Comparison of ENCODE assay signal across 1 cellular context in the genomic region with DNA sequence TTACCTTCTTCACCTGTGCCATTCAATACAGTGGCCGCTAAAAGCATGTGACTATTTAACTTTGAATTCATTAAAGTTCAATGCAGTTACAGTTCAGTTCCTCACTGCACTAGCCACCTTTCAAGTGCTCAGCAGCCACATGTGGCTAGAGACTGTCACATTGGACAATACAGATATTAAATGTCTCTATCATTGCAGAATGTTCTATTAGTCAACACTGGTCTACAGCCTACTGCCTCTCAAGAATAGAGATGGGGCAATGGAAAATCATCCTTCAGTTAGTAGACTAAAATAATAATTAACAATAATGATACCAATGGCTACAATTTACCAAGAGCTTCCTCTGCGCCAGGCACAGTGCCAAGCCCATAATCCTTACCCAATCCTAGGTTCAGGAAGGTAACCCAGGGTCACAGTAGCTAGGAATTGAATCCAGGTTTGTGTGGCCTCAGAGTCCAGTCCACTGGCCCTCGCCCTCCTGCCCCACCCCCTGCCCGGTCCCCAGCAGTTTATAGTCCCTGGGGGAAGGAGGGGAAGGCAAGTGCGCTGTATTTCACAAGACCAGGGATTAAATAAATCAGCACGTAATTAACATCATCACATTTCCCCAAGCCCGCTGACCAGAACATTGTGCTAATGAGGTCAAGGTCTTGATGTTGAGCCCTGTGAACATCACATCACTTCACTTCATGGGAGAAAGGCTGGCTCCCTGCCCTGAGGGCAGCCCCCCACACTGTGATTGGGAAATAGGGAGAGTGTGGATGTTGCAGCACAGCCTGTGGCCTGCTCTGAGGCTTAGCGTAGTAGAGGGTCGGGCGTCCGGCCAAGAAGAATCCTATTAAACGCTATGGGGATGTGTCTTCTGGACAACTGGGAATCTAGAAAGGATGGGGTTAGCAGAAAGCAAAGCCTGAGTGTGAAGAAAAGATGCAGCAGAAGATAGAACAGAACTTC.
TF ChIP-seq lines count a peak whose summit lies in the region.

No MANE protein-coding gene starts in this region.

TF ChIP-seq in H1, 55 proteins besides CTCF, POLR2A, EP300 and RAD21 (continued from another document):
- TF ChIP-seq CHD7 (IDR thresholded peaks at IDR 0.05; ENCODE audit: insufficient replicate concordance, low read length), result no peak
- no peak for TF ChIP-seq YY1 (IDR thresholded peaks at IDR 0.05; ENCODE audit: low read depth, low read length)
- TF ChIP-seq SIN3A (conservative IDR thresholded peaks at IDR 0.05 in 1 of 2, IDR thresholded peaks at IDR 0.05 in 1 of 2; ENCODE audit: low read depth in 1 of 2, low read length in 2 of 2), result no peak
- no peak for TF ChIP-seq SIX5 (IDR thresholded peaks at IDR 0.05; ENCODE audit: low read depth, low read length)
- no peak for TF ChIP-seq EZH2 (IDR thresholded peaks at IDR 0.05; ENCODE audit: low read depth, low read length, severe bottlenecking)
- no peak for TF ChIP-seq RXRA (IDR thresholded peaks at IDR 0.05; ENCODE audit: insufficient read depth, low read depth, low read length)
TF ChIP-seq in H1: peak in this region for 0.
